Comparison of ENCODE assay signal across 8 cellular contexts in the genomic region with DNA sequence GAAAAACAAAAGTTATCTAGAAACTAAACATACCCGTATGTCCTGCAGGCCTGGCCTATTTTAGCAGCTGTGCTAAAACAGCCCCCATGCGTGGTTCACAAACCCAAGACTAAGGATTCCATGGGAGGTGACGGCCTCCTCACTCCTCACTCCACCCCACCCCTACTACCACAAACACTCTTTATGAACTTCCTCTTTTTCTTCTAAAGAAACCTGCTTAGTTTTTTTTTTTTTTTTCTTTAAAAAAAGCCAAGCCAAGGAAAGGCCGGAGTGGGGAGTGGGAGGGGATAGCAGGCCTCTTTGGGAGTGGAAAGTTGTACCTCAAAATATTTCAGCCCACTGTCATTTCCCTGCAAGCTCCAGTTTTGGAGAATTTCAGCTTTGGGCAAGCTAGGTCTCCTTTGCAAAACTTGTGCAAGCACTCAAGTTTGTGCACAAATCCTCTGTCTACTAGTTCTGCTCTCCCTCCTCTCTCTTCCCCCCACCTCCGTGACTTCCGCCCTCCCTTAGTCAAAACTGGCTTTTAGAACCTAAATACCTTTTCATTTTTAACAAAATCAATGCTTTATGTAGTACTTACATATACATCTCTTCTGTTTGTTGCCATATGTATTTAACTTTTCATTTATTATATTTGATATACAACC. TPM values are rescaled to one million over a fixed set of nuclear protein-coding genes. Genes with fewer than 3 reads are reported as not detected.
A peak's percentile ranks its signal among the peaks of the same experiment; 100 is the strongest.
DNase-seq lines count a peak whose midpoint lies in the region; ATAC-seq and TF ChIP-seq lines count a peak whose summit lies in the region.

No MANE protein-coding gene starts in this region.

- peak overlapping the region; percentile 63 for H3K4me2 ChIP-seq in neural cell (ENCODE audit: low read length)

- peak; percentile 79 for DNase-seq in activated CD4-positive, alpha-beta T cell treated with anti-CD3 and anti-CD28 coated beads, Interleukin-2, amount 10 ng/mL, durations not matched to agents 24 days and 14 days
- no peak for DNase-seq in activated CD4-positive, alpha-beta T cell treated with anti-CD3 and anti-CD28 coated beads, Interleukin-2, amount 50 U/mL, for 4 hours
- DNase-seq in RWPE1 (ENCODE audit: low spot score), result no peak
- peak in 2 of 3 experiments; percentile 4 to 15 for DNase-seq in effector memory CD8-positive, alpha-beta T cell
- no peak for DNase-seq in epidermal melanocyte (ENCODE audit: insufficient read length, low spot score)
- no peak for DNase-seq in erythroblast (lab: John Stamatoyannopoulos, UW)

- H3K4me1 Mint-ChIP-seq in activated CD4-positive, alpha-beta T cell treated with anti-CD3 and anti-CD28 coated beads, Interleukin-2, amount 10 ng/mL, durations not matched to agents 24 days and 14 days, result peaks cover 68% of the 10 kb centered on the region
- H3K4me1 Mint-ChIP-seq in effector memory CD8-positive, alpha-beta T cell (ENCODE audit: low read depth in 2 of 2), result peaks cover 31 to 61% of the 10 kb centered on the region in 2 donors

- H3K9me3 ChIP-seq in neural cell (ENCODE audit: low read length), result no peaks in the 10 kb centered on the region

- H3K9me3 Mint-ChIP-seq in activated CD4-positive, alpha-beta T cell treated with anti-CD3 and anti-CD28 coated beads, Interleukin-2, amount 10 ng/mL, durations not matched to agents 24 days and 14 days, result peaks cover 21% of the 10 kb centered on the region
- no peaks in the 10 kb centered on the region for H3K9me3 Mint-ChIP-seq in effector memory CD8-positive, alpha-beta T cell

- peak overlapping the region; percentile 80 for H3K9ac ChIP-seq in neural cell (ENCODE audit: low read length)

- intact Hi-C loops in activated CD4-positive, alpha-beta T cell treated with anti-CD3 and anti-CD28 coated beads, Interleukin-2, amount 10 ng/mL, durations not matched to agents 24 days and 14 days (cut with micrococcal nuclease), result loop anchor here (1.0 to 5.0 kb wide), 5 partner anchors 36 to 157 kb away; no protein-coding TSS in a partner anchor

- H3K27me3 ChIP-seq in neural cell (ENCODE audit: insufficient read depth, low read depth, low read length), result no peaks in the 10 kb centered on the region

- H3K27ac Mint-ChIP-seq in activated CD4-positive, alpha-beta T cell treated with anti-CD3 and anti-CD28 coated beads, Interleukin-2, amount 10 ng/mL, durations not matched to agents 24 days and 14 days, result peak overlapping the region; percentile 93
- peak overlapping the region; percentile 96 to 97 for H3K27ac Mint-ChIP-seq in effector memory CD8-positive, alpha-beta T cell

- H3K9me2 ChIP-seq in neural cell (ENCODE audit: insufficient read depth, low read length), result no peaks in the 10 kb centered on the region

- peaks cover 17% of the 10 kb centered on the region for H3K36me3 Mint-ChIP-seq in activated CD4-positive, alpha-beta T cell treated with anti-CD3 and anti-CD28 coated beads, Interleukin-2, amount 10 ng/mL, durations not matched to agents 24 days and 14 days (ENCODE audit: low read depth)
- H3K36me3 Mint-ChIP-seq in effector memory CD8-positive, alpha-beta T cell (ENCODE audit: insufficient read depth), result peaks cover 32% of the 10 kb centered on the region

- H4K20me1 ChIP-seq in neural cell (ENCODE audit: insufficient read depth), result no peaks in the 10 kb centered on the region

- H3K4me3 Mint-ChIP-seq in activated CD4-positive, alpha-beta T cell treated with anti-CD3 and anti-CD28 coated beads, Interleukin-2, amount 10 ng/mL, durations not matched to agents 24 days and 14 days, result peak overlapping the region; percentile 97
- H3K4me3 Mint-ChIP-seq in effector memory CD8-positive, alpha-beta T cell, result peak overlapping the region; percentile 93 to 97

- H3K27ac ChIP-seq in RWPE1, result peak overlapping the region; percentile 93
- H3K27ac ChIP-seq in neural cell (ENCODE audit: low read length), result no peak overlapping the region

- CTCF ChIA-PET in RWPE1 (lab: Yijun Ruan, JAX), result interaction anchor here (0.5 to 1.7 kb wide), 4 partner anchors 18 to 584 kb away, joined by 3 to 7 read pairs (median 4); no protein-coding TSS in a partner anchor

- TF ChIP-seq RAD21 in neural cell (conservative IDR thresholded peaks at IDR 0.05), result no peak

- peaks cover 20% of the 10 kb centered on the region for H3K79me2 ChIP-seq in neural cell (replicated peaks; ENCODE audit: insufficient read depth, low read length)

- no peaks in the 10 kb centered on the region for H3K36me3 ChIP-seq in neural cell (ENCODE audit: insufficient read depth, low read length)

- H3F3A ChIP-seq in neural cell (ENCODE audit: insufficient read depth, low read length, poor library complexity, severe bottlenecking), result no peaks in the 10 kb centered on the region

- peak overlapping the region; percentile 88 for H3K4me3 ChIP-seq in neural cell (ENCODE audit: low read length)

- peak; percentile 43 for ATAC-seq in HG02970 (IDR thresholded peaks at IDR 0.05; ENCODE audit: low FRiP score, unreplicated experiment)
- ATAC-seq in effector memory CD8-positive, alpha-beta T cell (replicated peaks), result peak; percentile 45

- H2AFZ ChIP-seq in neural cell (ENCODE audit: low read depth, low read length), result peak overlapping the region; percentile 84

- POLR2A ChIA-PET in RWPE1 (lab: Yijun Ruan, JAX; ENCODE audit: low non-redundant PET), result no interaction called here

- no peak for TF ChIP-seq EP300 in neural cell (conservative IDR thresholded peaks at IDR 0.05; ENCODE audit: poor library complexity, severe bottlenecking)

- no peak for TF ChIP-seq CTCF in RWPE1 (conservative IDR thresholded peaks at IDR 0.05; ENCODE audit: low read depth)
- TF ChIP-seq CTCF in neural cell (IDR thresholded peaks at IDR 0.05; ENCODE audit: poor library complexity, severe bottlenecking), result no peak

- H3K27me3 Mint-ChIP-seq in activated CD4-positive, alpha-beta T cell treated with anti-CD3 and anti-CD28 coated beads, Interleukin-2, amount 10 ng/mL, durations not matched to agents 24 days and 14 days, result peaks cover 2% of the 10 kb centered on the region
- no peaks in the 10 kb centered on the region for H3K27me3 Mint-ChIP-seq in effector memory CD8-positive, alpha-beta T cell

- no peak for TF ChIP-seq POLR2A in erythroblast (IDR thresholded peaks at IDR 0.05; ENCODE audit: low read length)

TF ChIP-seq in neural cell, 6 proteins besides CTCF, POLR2A, EP300 and RAD21:
- TF ChIP-seq MXI1 (conservative IDR thresholded peaks at IDR 0.05; ENCODE audit: poor library complexity, severe bottlenecking), result no peak
- no peak for TF ChIP-seq EZH2 (IDR thresholded peaks at IDR 0.05; ENCODE audit: borderline replicate concordance, insufficient read depth, low read length, poor library complexity, severe bottlenecking)
- no peak for TF ChIP-seq POLR2AphosphoS5 (IDR thresholded peaks at IDR 0.05)
- no peak for TF ChIP-seq TAF1 (IDR thresholded peaks at IDR 0.05; ENCODE audit: low read depth)
- no peak for TF ChIP-seq SMC3 (conservative IDR thresholded peaks at IDR 0.05; ENCODE audit: poor library complexity)
- TF ChIP-seq, protein P1, sequence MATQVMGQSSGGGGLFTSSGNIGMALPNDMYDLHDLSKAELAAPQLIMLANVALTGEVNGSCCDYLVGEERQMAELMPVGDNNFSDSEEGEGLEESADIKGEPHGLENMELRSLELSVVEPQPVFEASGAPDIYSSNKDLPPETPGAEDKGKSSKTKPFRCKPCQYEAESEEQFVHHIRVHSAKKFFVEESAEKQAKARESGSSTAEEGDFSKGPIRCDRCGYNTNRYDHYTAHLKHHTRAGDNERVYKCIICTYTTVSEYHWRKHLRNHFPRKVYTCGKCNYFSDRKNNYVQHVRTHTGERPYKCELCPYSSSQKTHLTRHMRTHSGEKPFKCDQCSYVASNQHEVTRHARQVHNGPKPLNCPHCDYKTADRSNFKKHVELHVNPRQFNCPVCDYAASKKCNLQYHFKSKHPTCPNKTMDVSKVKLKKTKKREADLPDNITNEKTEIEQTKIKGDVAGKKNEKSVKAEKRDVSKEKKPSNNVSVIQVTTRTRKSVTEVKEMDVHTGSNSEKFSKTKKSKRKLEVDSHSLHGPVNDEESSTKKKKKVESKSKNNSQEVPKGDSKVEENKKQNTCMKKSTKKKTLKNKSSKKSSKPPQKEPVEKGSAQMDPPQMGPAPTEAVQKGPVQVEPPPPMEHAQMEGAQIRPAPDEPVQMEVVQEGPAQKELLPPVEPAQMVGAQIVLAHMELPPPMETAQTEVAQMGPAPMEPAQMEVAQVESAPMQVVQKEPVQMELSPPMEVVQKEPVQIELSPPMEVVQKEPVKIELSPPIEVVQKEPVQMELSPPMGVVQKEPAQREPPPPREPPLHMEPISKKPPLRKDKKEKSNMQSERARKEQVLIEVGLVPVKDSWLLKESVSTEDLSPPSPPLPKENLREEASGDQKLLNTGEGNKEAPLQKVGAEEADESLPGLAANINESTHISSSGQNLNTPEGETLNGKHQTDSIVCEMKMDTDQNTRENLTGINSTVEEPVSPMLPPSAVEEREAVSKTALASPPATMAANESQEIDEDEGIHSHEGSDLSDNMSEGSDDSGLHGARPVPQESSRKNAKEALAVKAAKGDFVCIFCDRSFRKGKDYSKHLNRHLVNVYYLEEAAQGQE (IDR thresholded peaks at IDR 0.05; ENCODE audit: borderline replicate concordance), result no peak
TF ChIP-seq in neural cell: peak in this region for 0.

RNA-seq across cellular contexts. Expression of a gene that starts 0.5 kb away (rescaled TPM):
- total RNA-seq in activated CD4-positive, alpha-beta T cell treated with anti-CD3 and anti-CD28 coated beads, Interleukin-2, amount 10 ng/mL, durations not matched to agents 24 days and 14 days, result 8.2 and 10.6 TPM in 2 replicates
- 31.7 and 35.4 TPM in 2 replicates for polyA plus RNA-seq in neural cell
- 53.3 and 55.3 TPM in 2 replicates for polyA minus RNA-seq in neural cell

Comparison
In these comparisons a context has a peak if more than half of its experiments do, and no peak if none do; other contexts are left out.
1. DNase-seq: peak in activated CD4-positive, alpha-beta T cell treated with anti-CD3 and anti-CD28 coated beads, Interleukin-2, amount 10 ng/mL, durations not matched to agents 24 days and 14 days (single experiment) and effector memory CD8-positive, alpha-beta T cell (2 of 3); none in activated CD4-positive, alpha-beta T cell treated with anti-CD3 and anti-CD28 coated beads, Interleukin-2, amount 50 U/mL, for 4 hours (0 of 2), RWPE1 (single experiment), epidermal melanocyte (single experiment) and erythroblast (0 of 2).